24 cellular contexts compared by ENCODE assay signal in the genomic region with DNA sequence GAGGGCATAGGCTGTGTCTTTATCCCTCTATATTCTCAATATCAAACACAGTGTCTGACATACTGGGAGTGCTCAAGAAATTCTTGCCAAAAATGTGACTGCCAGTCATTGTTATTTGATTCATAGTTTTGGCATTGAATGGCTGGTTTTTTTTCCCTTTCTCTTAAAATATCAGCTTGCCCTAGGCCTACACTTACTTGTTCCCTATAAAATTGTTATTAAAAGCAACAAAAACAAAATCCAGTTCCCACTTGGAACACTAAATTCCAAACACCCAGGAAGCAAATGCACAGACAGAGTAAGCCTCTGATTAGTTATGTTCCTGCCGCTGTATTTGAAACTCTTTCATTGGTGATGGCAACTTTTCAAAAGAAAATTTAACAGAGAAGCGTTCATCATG.
"Had no signal": no experiment of that assay in that cellular context is flagged by ENCODE, and none has a peak within 500 bp of the region (broad histone marks: within the 10 kb centered on the region; RNA-seq: fewer than 3 reads in every experiment).

No MANE protein-coding gene starts in this region.

- H3K4me3 Mint-ChIP-seq: IgD-negative memory B cell had no signal

- H3K27ac Mint-ChIP-seq: IgD-negative memory B cell had no signal

- H3K4me3 ChIP-seq: K562, SJSA1, SK-N-MC had no signal

- FAIRE-seq: HTR-8/SVneo, K562 had no signal

- H3K4me2 ChIP-seq: KMS-11 had no signal

- H3K9me3 ChIP-seq: SJSA1 had no signal

- H3K36me3 ChIP-seq: SJSA1 had no signal

- H3K27ac ChIP-seq: HL-60, KMS-11, RWPE1, SJSA1, SK-N-MC had no signal

- DNase-seq: Kasumi-1, NCI-H1092, NCI-H1105 treated with DMSO at 0.1 percent for 48 hours, NCI-H1417 treated with DMSO at 0.1 percent for 48 hours, NCI-H146, NCI-H1694 treated with DMSO at 0.1 percent for 48 hours, NCI-H1930, NCI-H2081, NCI-H2107, NCI-H2227 treated with DMSO at 0.1 percent for 48 hours, NCI-H524, NCI-H526 treated with DMSO at 0.1 percent for 48 hours, NCI-H774, SHP77 treated with DMSO at 0.1 percent for 48 hours had no signal

- H3K4me1 ChIP-seq: SJSA1 had no signal

- H3K4me1 Mint-ChIP-seq: IgD-negative memory B cell had no signal

- H3K36me3 Mint-ChIP-seq: IgD-negative memory B cell had no signal

- ATAC-seq: K562, Panc1, Right ventricle myocardium inferior had no signal

- H3K9me3 Mint-ChIP-seq: IgD-negative memory B cell had no signal
